In the genomic region with DNA sequence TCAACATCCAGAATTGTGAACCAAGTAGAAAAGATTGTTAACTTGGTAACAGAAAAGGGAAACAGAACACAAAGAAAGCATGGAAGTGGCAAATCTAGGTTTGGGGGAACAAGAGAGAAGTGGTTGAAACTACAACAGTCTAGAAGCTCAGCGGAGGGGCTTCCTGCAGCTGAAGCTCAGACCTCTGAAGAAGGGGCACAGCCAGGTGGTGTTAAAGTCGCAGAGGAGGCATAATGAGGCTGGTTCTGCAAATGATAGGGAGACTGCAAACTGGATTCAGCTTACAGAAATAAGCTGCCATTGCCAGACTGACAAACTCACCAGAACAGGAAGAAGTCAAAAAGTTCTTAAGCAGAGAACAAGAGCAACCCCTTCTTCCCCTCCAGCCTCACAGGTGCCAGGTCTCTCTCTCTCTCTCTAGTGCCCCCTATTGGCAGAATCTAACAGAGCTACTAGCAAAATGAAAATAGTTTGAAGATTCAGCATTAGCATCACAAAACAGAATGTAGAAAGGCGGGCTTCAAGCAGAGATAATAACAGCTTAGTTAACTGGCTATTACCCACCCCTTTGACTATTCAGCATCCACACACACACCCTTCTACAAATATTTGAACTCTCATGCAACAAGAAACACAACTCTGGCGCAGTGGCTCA, we compare ENCODE assay signal across 9 cellular contexts.
A peak's percentile ranks its signal among the peaks of the same experiment; 100 is the strongest.
DNase-seq lines count a peak whose midpoint lies in the region; ATAC-seq, FAIRE-seq and TF ChIP-seq lines count a peak whose summit lies in the region.
"Had no signal": no experiment of that assay in that cellular context is flagged by ENCODE, and none has a peak within 500 bp of the region (broad histone marks: within the 10 kb centered on the region; RNA-seq: fewer than 3 reads in every experiment).

No MANE protein-coding gene starts in this region.

- no peaks in the 10 kb centered on the region for H3K36me3 ChIP-seq in IMR-90 (ENCODE audit: control insufficient read depth, insufficient read depth, low read length)
- no peaks in the 10 kb centered on the region for H3K36me3 ChIP-seq in kidney (ENCODE audit: control insufficient read depth in 1 of 2, insufficient read depth in 2 of 2, low read length in 2 of 2)

- peaks cover 5% of the 10 kb centered on the region for H3K4me1 Mint-ChIP-seq in activated CD4-positive, alpha-beta memory T cell treated with anti-CD3 and anti-CD28 coated beads, Interleukin-2, amount 10 ng/mL, durations not matched to agents 7 days and 5 days

- H2BK20ac ChIP-seq in IMR-90 (ENCODE audit: low read depth, low read length): no peak overlapping the region

- H3K18ac ChIP-seq in IMR-90 (ENCODE audit: low read depth, low read length): no peak overlapping the region

- H3K79me1 ChIP-seq in IMR-90 (ENCODE audit: low read depth in 1 of 2, low read length in 2 of 2): no peaks in the 10 kb centered on the region

- H2AK5ac ChIP-seq in IMR-90 (ENCODE audit: low read depth, low read length): no peak overlapping the region

- H2BK5ac ChIP-seq in IMR-90 (ENCODE audit: low read depth, low read length, poor library complexity, severe bottlenecking): no peak overlapping the region

- CTCF ChIA-PET in IMR-90 (lab: Yijun Ruan, JAX): interaction anchor here (0.7 to 2.6 kb wide), 15 partner anchors 9 to 1072 kb away, joined by 3 to 10 read pairs (median 4); no protein-coding TSS in a partner anchor
- CTCF ChIA-PET in activated CD4-positive, alpha-beta memory T cell treated with anti-CD3 and anti-CD28 coated beads, Interleukin-2, amount 10 ng/mL, durations not matched to agents 7 days and 5 days (lab: Charles Lee): interaction anchor here (0.7 to 3.7 kb wide), 39 partner anchors 9 to 161 kb away, joined by 3 to 38 read pairs (median 5); partner anchors contain the start of gene GRAMD2B

- no peak overlapping the region for H2BK15ac ChIP-seq in IMR-90 (ENCODE audit: low read depth, low read length)

- H4K8ac ChIP-seq in IMR-90 (ENCODE audit: low read depth in 2 of 2, low read length in 2 of 2): no peak overlapping the region

- WGBS in IMR-90 (ENCODE audit: extremely low coverage in 2 of 2, insufficient read length in 1 of 2), 2 experiments: 100% methylated on average over 1 of the region's 4 CpGs; no CpG with 5 or more reads in 1 of the 2 experiments

- 0 out of 2 replicates have a peak, but pooled peaks cover 5% of the 10 kb centered on the region for H3K9me1 ChIP-seq in IMR-90 (ENCODE audit: insufficient read depth, low read length)

- H3K4me3 Mint-ChIP-seq in activated CD4-positive, alpha-beta memory T cell treated with anti-CD3 and anti-CD28 coated beads, Interleukin-2, amount 10 ng/mL, durations not matched to agents 7 days and 5 days: no peak overlapping the region

- POLR2A ChIA-PET in IMR-90 (lab: Charles Lee; ENCODE audit: unreplicated experiment): no interaction called here
- POLR2A ChIA-PET in activated CD4-positive, alpha-beta memory T cell treated with anti-CD3 and anti-CD28 coated beads, Interleukin-2, amount 10 ng/mL, durations not matched to agents 7 days and 5 days (lab: Charles Lee): interaction anchor here (1.3 to 1.9 kb wide), 2 partner anchors 10 to 77 kb away, joined by 5 to 7 read pairs; partner anchors contain the start of gene GRAMD2B

- in situ Hi-C loops in IMR-90 (cut with MboI; ENCODE audit: low sequenced_read_pairs): no loop called here

- TF ChIP-seq CTCF in IMR-90 (conservative IDR thresholded peaks at IDR 0.05; ENCODE audit: low read depth, low read length) (peak; percentile 45), kidney (IDR thresholded peaks at IDR 0.05; ENCODE audit: borderline replicate concordance, extremely low read depth, insufficient read depth) (peak; percentile 44)

- no peak overlapping the region for H2BK120ac ChIP-seq in IMR-90 (ENCODE audit: low read depth, low read length)

- dilution Hi-C loops in IMR-90 (cut with HindIII; ENCODE audit: low sequenced_read_pairs, unreplicated experiment): no loop called here

- no peak overlapping the region for H3K4me3 ChIP-seq in IMR-90 (ENCODE audit: insufficient read depth, low read depth, low read length)
- no peak overlapping the region for H3K4me3 ChIP-seq in kidney (ENCODE audit: low read length in 2 of 2)

- H3K9me3 Mint-ChIP-seq in activated CD4-positive, alpha-beta memory T cell treated with anti-CD3 and anti-CD28 coated beads, Interleukin-2, amount 10 ng/mL, durations not matched to agents 7 days and 5 days: no peaks in the 10 kb centered on the region

- no peak for TF ChIP-seq POLR2A in IMR-90 (IDR thresholded peaks at IDR 0.05; ENCODE audit: low read depth, low read length)

- H3K36me3 Mint-ChIP-seq in activated CD4-positive, alpha-beta memory T cell treated with anti-CD3 and anti-CD28 coated beads, Interleukin-2, amount 10 ng/mL, durations not matched to agents 7 days and 5 days (ENCODE audit: low read depth): no peaks in the 10 kb centered on the region

- H3K9ac ChIP-seq in IMR-90 (ENCODE audit: low read depth, low read length) (no peak overlapping the region), kidney (ENCODE audit: low read length in 2 of 2) (no peak overlapping the region)

- no TSS peak for BruUV-seq in IMR-90 (replicated peaks; lab: Mats Ljungman, UMichigan)

- no peak overlapping the region for H2AFZ ChIP-seq in IMR-90 (replicated peaks; ENCODE audit: low read length, poor library complexity)

- H3K4me1 ChIP-seq in IMR-90 (ENCODE audit: control insufficient read depth, insufficient read depth, low read length) (peaks cover 2% of the 10 kb centered on the region; the same call in 1 of the 2 replicates), kidney (ENCODE audit: control insufficient read depth in 1 of 2, insufficient read depth in 1 of 2, low read depth in 1 of 2, low read length in 2 of 2) (peaks cover 3 to 8% of the 10 kb centered on the region in 2 donors)

- TF ChIP-seq RAD21 in IMR-90 (IDR thresholded peaks at IDR 0.05; ENCODE audit: low read length): peak; percentile 36

- H3K23ac ChIP-seq in IMR-90 (ENCODE audit: low read depth, low read length): no peak overlapping the region

- no peak overlapping the region for H3K14ac ChIP-seq in IMR-90 (replicated peaks; ENCODE audit: low read depth, low read length)

- H3K27ac ChIP-seq in IMR-90 (ENCODE audit: insufficient read depth, low read length) (no peak overlapping the region), kidney (ENCODE audit: low read depth in 2 of 2, low read length in 2 of 2) (no peak overlapping the region)

- no peak overlapping the region for H3K4me2 ChIP-seq in IMR-90 (ENCODE audit: low read depth, low read length)

- no peak for FAIRE-seq in kidney (lab: Jason Lieb, UNC)
- FAIRE-seq: TTC549 had no signal

- H3K4ac ChIP-seq in IMR-90 (ENCODE audit: low read depth, low read length): no peak overlapping the region

- no peak overlapping the region for H4K5ac ChIP-seq in IMR-90 (ENCODE audit: low read depth, low read length)

- ATAC-seq in GM19463 (IDR thresholded peaks at IDR 0.05; ENCODE audit: unreplicated experiment): peak; percentile 55
- ATAC-seq in IMR-90 (ENCODE audit: low read depth): no peak
- ATAC-seq in left cardiac atrium: no peak

- intact Hi-C loops in IMR-90 (cut with micrococcal nuclease) (no loop called here), kidney (cut with DNase I) (no loop called here), left cardiac atrium (cut with DNase I) (no loop called here)

- no peaks in the 10 kb centered on the region for H3K27me3 ChIP-seq in IMR-90 (ENCODE audit: control insufficient read depth, insufficient read depth, low read length)

- H4K20me1 ChIP-seq in IMR-90 (ENCODE audit: insufficient read depth, low read length): no peaks in the 10 kb centered on the region

- DNase-seq in EH (ENCODE audit: low read depth) (peak; percentile 44), IMR-90 (no peak), kidney (no peak), DMS79 treated with DMSO at 0.1 percent for 48 hours (lab: John Stamatoyannopoulos, UW) (no peak), T1000 (lab: John Stamatoyannopoulos, UW) (no peak), left cardiac atrium (no peak)
- peak; percentile 20 for DNase-seq in activated CD4-positive, alpha-beta memory T cell treated with anti-CD3 and anti-CD28 coated beads, Interleukin-2, amount 10 ng/mL, durations not matched to agents 7 days and 5 days

- no peak overlapping the region for H2AK9ac ChIP-seq in IMR-90 (replicated peaks; ENCODE audit: low read depth, low read length, poor library complexity)

- H3K27me3 Mint-ChIP-seq in activated CD4-positive, alpha-beta memory T cell treated with anti-CD3 and anti-CD28 coated beads, Interleukin-2, amount 10 ng/mL, durations not matched to agents 7 days and 5 days: no peaks in the 10 kb centered on the region

- H3K9me3 ChIP-seq in IMR-90 (ENCODE audit: control insufficient read depth, insufficient read depth, low read length) (no peaks in the 10 kb centered on the region), kidney (ENCODE audit: control insufficient read depth in 1 of 2, low read length in 2 of 2) (no peaks in the 10 kb centered on the region)

- H4K91ac ChIP-seq in IMR-90 (ENCODE audit: insufficient read depth, low read depth, low read length): no peak overlapping the region

- no peak overlapping the region for H3K27ac Mint-ChIP-seq in activated CD4-positive, alpha-beta memory T cell treated with anti-CD3 and anti-CD28 coated beads, Interleukin-2, amount 10 ng/mL, durations not matched to agents 7 days and 5 days

- H3K56ac ChIP-seq in IMR-90 (ENCODE audit: extremely low read depth, insufficient read depth, low read length): no peak overlapping the region

TF ChIP-seq in IMR-90, 13 proteins besides CTCF, POLR2A, EP300 and RAD21:
- TF ChIP-seq CHD1 (IDR thresholded peaks at IDR 0.05; ENCODE audit: low read depth, low read length): no peak
- peak; percentile 24; the same call in 1 of the 2 replicates for TF ChIP-seq SMC3 (IDR thresholded peaks at IDR 0.05; ENCODE audit: low read depth, low read length)

Comparison
In these comparisons a context has a peak if more than half of its experiments do, and no peak if none do; other contexts are left out.
1. DNase-seq: peak in EH (single experiment) and activated CD4-positive, alpha-beta memory T cell treated with anti-CD3 and anti-CD28 coated beads, Interleukin-2, amount 10 ng/mL, durations not matched to agents 7 days and 5 days (single experiment); none in IMR-90 (single experiment), kidney (single experiment), DMS79 treated with DMSO at 0.1 percent for 48 hours (single experiment), T1000 (single experiment) and left cardiac atrium (single experiment).